In the genomic region with DNA sequence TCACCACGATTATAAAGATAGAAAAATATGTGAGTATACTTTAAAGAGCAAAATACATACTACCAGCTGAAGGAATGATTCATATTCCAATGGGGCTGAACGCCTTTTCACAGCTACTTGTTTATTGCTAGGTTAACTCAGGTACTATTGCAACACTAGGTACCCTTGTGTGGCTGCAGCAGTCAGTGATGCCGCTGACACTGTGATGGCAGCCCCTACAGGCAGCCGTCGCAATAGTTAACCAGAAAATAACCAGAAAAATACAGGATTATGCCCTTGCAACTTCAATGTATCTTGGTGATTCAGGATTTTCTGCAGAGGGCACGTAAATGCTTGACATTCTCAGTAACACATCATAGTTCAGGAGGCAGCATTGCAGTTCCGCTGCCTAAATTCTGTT, we compare ENCODE assay signal across 15 cellular contexts. TPM values are rescaled to one million over a fixed set of nuclear protein-coding genes. Genes with fewer than 3 reads are reported as not detected.
DNase-seq lines count a peak whose midpoint lies in the region; ATAC-seq and TF ChIP-seq lines count a peak whose summit lies in the region.
"Had no signal": no experiment of that assay in that cellular context is flagged by ENCODE, and none has a peak within 500 bp of the region (broad histone marks: within the 10 kb centered on the region; RNA-seq: fewer than 3 reads in every experiment).

No MANE protein-coding gene starts in this region.

- H3K4me2 ChIP-seq in hepatocyte, result peak overlapping the region; percentile 93

- 39% methylated on average over 7 of the region's 7 CpGs for WGBS in hepatocyte (ENCODE audit: low lambda C conversion rate, missing lambda C conversion rate)

- TF ChIP-seq CTCF in 22Rv1 (IDR thresholded peaks at IDR 0.05), result peak; percentile 9; the same call in 1 of the 2 replicates
- TF ChIP-seq CTCF in GM12873 (IDR thresholded peaks at IDR 0.05; ENCODE audit: insufficient read depth, low read depth, low read length, missing control alignments), result peak; percentile 8
- no peak for TF ChIP-seq CTCF in WTC11 (IDR thresholded peaks at IDR 0.05)
- peak; percentile 38 for TF ChIP-seq CTCF in hepatocyte (IDR thresholded peaks at IDR 0.05; ENCODE audit: poor library complexity)

- no peak overlapping the region for H3K27ac Mint-ChIP-seq in WTC11
- H3K27ac Mint-ChIP-seq: activated CD8-positive, alpha-beta T cell treated with anti-CD3 and anti-CD28 coated beads for 36 hours; activated naive CD4-positive, alpha-beta T cell treated with anti-CD3 and anti-CD28 coated beads for 36 hours; T-helper 1 cell treated with Interleukin-12 subunit alpha and Interleukin-12 subunit beta and Interleukin-4 antibody, amounts not matched to agents 30 μg/mL and 1 μg/mL, for 36 hours had no signal

- H2AFZ ChIP-seq in hepatocyte, result no peak overlapping the region

- POLR2A ChIA-PET in WTC11 (lab: Charles Lee), result interaction anchor here (0.5 kb wide), 1 partner anchor 536 kb away, joined by 4 read pairs; no protein-coding TSS in a partner anchor

- ATAC-seq in WTC11, result peak; percentile 27
- ATAC-seq in GM21526 (IDR thresholded peaks at IDR 0.05; ENCODE audit: low FRiP score, unreplicated experiment), result no peak
- no peak for ATAC-seq in HG03378 (IDR thresholded peaks at IDR 0.05; ENCODE audit: unreplicated experiment)
- ATAC-seq: activated CD8-positive, alpha-beta T cell treated with anti-CD3 and anti-CD28 coated beads for 36 hours; left lobe of liver had no signal

- H4K20me1 ChIP-seq in hepatocyte (ENCODE audit: insufficient read depth, poor library complexity, severe bottlenecking), result no peaks in the 10 kb centered on the region
- H4K20me1 ChIP-seq: BLaER1 had no signal

- no peaks in the 10 kb centered on the region for H3K4me1 ChIP-seq in hepatocyte (ENCODE audit: insufficient read depth)
- H3K4me1 ChIP-seq: colonic mucosa had no signal

- H3K79me2 ChIP-seq in hepatocyte, result peaks cover 12% of the 10 kb centered on the region

- no peak overlapping the region for H3K4me3 ChIP-seq in hepatocyte

- H3K4me3 Mint-ChIP-seq in WTC11, result peak overlapping the region; percentile 92

- H3K36me3 ChIP-seq in hepatocyte (replicated peaks; ENCODE audit: insufficient read depth, low read depth), result no peaks in the 10 kb centered on the region
- H3K36me3 ChIP-seq: BLaER1, colonic mucosa had no signal

- H3K9me3 Mint-ChIP-seq in WTC11, result no peaks in the 10 kb centered on the region
- H3K9me3 Mint-ChIP-seq: activated CD8-positive, alpha-beta T cell treated with anti-CD3 and anti-CD28 coated beads for 36 hours; activated naive CD4-positive, alpha-beta T cell treated with anti-CD3 and anti-CD28 coated beads for 36 hours; T-helper 1 cell treated with Interleukin-12 subunit alpha and Interleukin-12 subunit beta and Interleukin-4 antibody, amounts not matched to agents 30 μg/mL and 1 μg/mL, for 36 hours had no signal

- no peak overlapping the region for H3K27ac ChIP-seq in 22Rv1
- no peak overlapping the region for H3K27ac ChIP-seq in hepatocyte
- H3K27ac ChIP-seq: BLaER1, colonic mucosa had no signal

- CTCF ChIA-PET in WTC11 (lab: Charles Lee), result interaction anchor here (0.7 to 2.2 kb wide), 9 partner anchors 19 to 308 kb away, joined by 3 to 6 read pairs (median 3); partner anchors contain the start of gene MTARC1

- no peaks in the 10 kb centered on the region for H3K9me3 ChIP-seq in hepatocyte (ENCODE audit: low read depth)
- H3K9me3 ChIP-seq: BLaER1, colonic mucosa had no signal

- no peaks in the 10 kb centered on the region for H3K36me3 Mint-ChIP-seq in WTC11

- peaks cover 11% of the 10 kb centered on the region for H3K27me3 Mint-ChIP-seq in WTC11 (ENCODE audit: low read depth)

- peak; percentile 18 for DNase-seq in WTC11 (ENCODE audit: low spot score)
- DNase-seq in hepatocyte (ENCODE audit: low spot score), result peak; percentile 40
- no peak for DNase-seq in NCI-H146 (lab: John Stamatoyannopoulos, UW)
- no peak for DNase-seq in central memory CD4-positive, alpha-beta T cell
- DNase-seq: activated CD8-positive, alpha-beta T cell treated with anti-CD3 and anti-CD28 coated beads for 36 hours; activated naive CD4-positive, alpha-beta T cell treated with anti-CD3 and anti-CD28 coated beads for 36 hours; colonic mucosa; GDM1 had no signal

- H3K4me1 Mint-ChIP-seq in WTC11, result peaks cover 31% of the 10 kb centered on the region

- H3K27me3 ChIP-seq in hepatocyte, result no peaks in the 10 kb centered on the region

- no peaks in the 10 kb centered on the region for H3K9me2 ChIP-seq in hepatocyte (replicated peaks; ENCODE audit: insufficient read depth)

TF ChIP-seq in WTC11, 78 proteins besides CTCF, POLR2A, EP300 and RAD21 (continues in another document):
- TF ChIP-seq ZNF121 (CRISPR knock-in tag; IDR thresholded peaks at IDR 0.05) (no peak), ZNF219 (CRISPR knock-in tag; IDR thresholded peaks at IDR 0.05; ENCODE audit: borderline replicate concordance) (no peak), SMAD4 (CRISPR knock-in tag; IDR thresholded peaks at IDR 0.05) (no peak), ARID4B (CRISPR knock-in tag; IDR thresholded peaks at IDR 0.05; ENCODE audit: borderline replicate concordance) (no peak), ZNF263 (CRISPR knock-in tag; IDR thresholded peaks at IDR 0.05; ENCODE audit: low read depth) (no peak), NFE2L1 (CRISPR knock-in tag; IDR thresholded peaks at IDR 0.05) (no peak), FOXJ3 (CRISPR knock-in tag; IDR thresholded peaks at IDR 0.05; ENCODE audit: borderline replicate concordance) (no peak), CREB1 (CRISPR knock-in tag; IDR thresholded peaks at IDR 0.05) (no peak), HMGXB4 (CRISPR knock-in tag; IDR thresholded peaks at IDR 0.05) (no peak), ZNF423 (CRISPR knock-in tag; IDR thresholded peaks at IDR 0.05) (no peak), ZNF232 (CRISPR knock-in tag; IDR thresholded peaks at IDR 0.05) (no peak), SMAD3 (CRISPR knock-in tag; IDR thresholded peaks at IDR 0.05; ENCODE audit: borderline replicate concordance) (no peak), ZNF317 (CRISPR knock-in tag; IDR thresholded peaks at IDR 0.05; ENCODE audit: borderline replicate concordance, low read depth) (no peak)
- TF ChIP-seq, protein P1, sequence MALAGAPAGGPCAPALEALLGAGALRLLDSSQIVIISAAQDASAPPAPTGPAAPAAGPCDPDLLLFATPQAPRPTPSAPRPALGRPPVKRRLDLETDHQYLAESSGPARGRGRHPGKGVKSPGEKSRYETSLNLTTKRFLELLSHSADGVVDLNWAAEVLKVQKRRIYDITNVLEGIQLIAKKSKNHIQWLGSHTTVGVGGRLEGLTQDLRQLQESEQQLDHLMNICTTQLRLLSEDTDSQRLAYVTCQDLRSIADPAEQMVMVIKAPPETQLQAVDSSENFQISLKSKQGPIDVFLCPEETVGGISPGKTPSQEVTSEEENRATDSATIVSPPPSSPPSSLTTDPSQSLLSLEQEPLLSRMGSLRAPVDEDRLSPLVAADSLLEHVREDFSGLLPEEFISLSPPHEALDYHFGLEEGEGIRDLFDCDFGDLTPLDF (CRISPR knock-in tag; IDR thresholded peaks at IDR 0.05), result no peak

RNA-seq across cellular contexts. Expression of gene MARK1, which starts 1.6 kb away (rescaled TPM):
- total RNA-seq in WTC11 (2021) (13.9 to 18.6 TPM (median 14.6 TPM) in 3 replicates), hepatocyte (5.7 and 7.1 TPM in 2 replicates)
- 1.9 and 4.5 TPM in 2 replicates for polyA plus RNA-seq in hepatocyte
- total RNA-seq: activated CD8-positive, alpha-beta T cell treated with anti-CD3 and anti-CD28 coated beads for 36 hours; activated naive CD4-positive, alpha-beta T cell treated with anti-CD3 and anti-CD28 coated beads for 36 hours had no signal

Comparison
In these comparisons a context has a peak if more than half of its experiments do, and no peak if none do; other contexts are left out.
1. DNase-seq: peak in WTC11 (single experiment) and hepatocyte (single experiment); none in NCI-H146 (single experiment) and central memory CD4-positive, alpha-beta T cell (single experiment).